Comparison of ENCODE assay signal across 25 cellular contexts in genomic region chr6:47865206-47865605, GRCh38.
"Had no signal": no experiment of that assay in that cellular context is flagged by ENCODE, and none has a peak within 500 bp of the region (broad histone marks: within the 10 kb centered on the region; RNA-seq: fewer than 3 reads in every experiment).

No MANE protein-coding gene starts in this region.

- ATAC-seq: HepG2 had no signal

- H3K27ac ChIP-seq: PC-9, Peyer's patch, SJSA1 had no signal

- H3K4me3 ChIP-seq: MG63, PC-9, Peyer's patch, SJSA1 had no signal

- H3K9me2 ChIP-seq: SK-N-SH had no signal

- H2AFZ ChIP-seq: PC-9 had no signal

- H3K9me3 ChIP-seq: MG63, Peyer's patch, SJSA1, SK-N-SH had no signal

- H3K9ac ChIP-seq: SK-N-SH had no signal

- H3K4me1 ChIP-seq: Peyer's patch, SJSA1 had no signal

- H3K4me2 ChIP-seq: PC-9, SK-N-SH had no signal

- H3K36me3 ChIP-seq: MG63, Peyer's patch, SJSA1 had no signal

- DNase-seq: IMR-90, Karpas-422, KG1, MG63, NCI-H1092, NCI-H1105 treated with DMSO at 0.1 percent for 48 hours, NCI-H1417 treated with DMSO at 0.1 percent for 48 hours, NCI-H146, NCI-H1694 treated with DMSO at 0.1 percent for 48 hours, NCI-H1930, NCI-H2081, NCI-H2107, NCI-H2227 treated with DMSO at 0.1 percent for 48 hours, NCI-H524, NCI-H69, NCI-H774, PC-9, Peyer's patch, Right ventricle myocardium superior, RPMI8226, SIG-M5, SK-N-SH, SW 1271 had no signal

- H3K27me3 ChIP-seq: MG63, Peyer's patch, SJSA1 had no signal

- FAIRE-seq: HepG2 had no signal
